28 cellular contexts compared by ENCODE assay signal in genomic region chr12:94353130-94353529, GRCh38.
"Had no signal": no experiment of that assay in that cellular context is flagged by ENCODE, and none has a peak within 500 bp of the region (broad histone marks: within the 10 kb centered on the region; RNA-seq: fewer than 3 reads in every experiment).

No MANE protein-coding gene starts in this region.

- H3K4me1 Mint-ChIP-seq: activated CD4-positive, alpha-beta memory T cell treated with anti-CD3 and anti-CD28 coated beads, Interleukin-2, amount 10 ng/mL, durations not matched to agents 7 days and 5 days; activated naive CD4-positive, alpha-beta T cell treated with anti-CD3 and anti-CD28 coated beads, Interleukin-2, amount 10 ng/mL, durations not matched to agents 7 days and 5 days; activated naive CD8-positive, alpha-beta T cell treated with anti-CD3 and anti-CD28 coated beads, Interleukin-2, amount 10 ng/mL, durations not matched to agents 7 days and 5 days; T-cell had no signal

- H3K36me3 ChIP-seq: breast epithelium had no signal

- ATAC-seq: Panc1, Right ventricle myocardium inferior, T-cell had no signal

- H3K4me3 Mint-ChIP-seq: activated CD4-positive, alpha-beta memory T cell treated with anti-CD3 and anti-CD28 coated beads, Interleukin-2, amount 10 ng/mL, durations not matched to agents 7 days and 5 days; activated naive CD4-positive, alpha-beta T cell treated with anti-CD3 and anti-CD28 coated beads, Interleukin-2, amount 10 ng/mL, durations not matched to agents 7 days and 5 days; activated naive CD8-positive, alpha-beta T cell treated with anti-CD3 and anti-CD28 coated beads, Interleukin-2, amount 10 ng/mL, durations not matched to agents 7 days and 5 days; T-cell had no signal

- H3K27ac ChIP-seq: breast epithelium, KMS-11, SK-N-MC, VCaP had no signal

- H3K27ac Mint-ChIP-seq: activated CD4-positive, alpha-beta memory T cell treated with anti-CD3 and anti-CD28 coated beads, Interleukin-2, amount 10 ng/mL, durations not matched to agents 7 days and 5 days; activated naive CD4-positive, alpha-beta T cell treated with anti-CD3 and anti-CD28 coated beads, Interleukin-2, amount 10 ng/mL, durations not matched to agents 7 days and 5 days; activated naive CD8-positive, alpha-beta T cell treated with anti-CD3 and anti-CD28 coated beads, Interleukin-2, amount 10 ng/mL, durations not matched to agents 7 days and 5 days; T-cell had no signal

- DNase-seq: activated CD4-positive, alpha-beta memory T cell treated with anti-CD3 and anti-CD28 coated beads, Interleukin-2, amount 10 ng/mL, durations not matched to agents 7 days and 5 days; activated CD4-positive, alpha-beta T cell treated with anti-CD3 and anti-CD28 coated beads for 48 hours; activated CD4-positive, CD25-positive, alpha-beta regulatory T cell; activated gamma-delta T cell; activated naive CD4-positive, alpha-beta T cell treated with anti-CD3 and anti-CD28 coated beads, Interleukin-2, amount 10 ng/mL, durations not matched to agents 7 days and 5 days; activated naive CD8-positive, alpha-beta T cell treated with anti-CD3 and anti-CD28 coated beads, Interleukin-2, amount 10 ng/mL, durations not matched to agents 7 days and 5 days; aorta; caudate nucleus; MG63; MV-4-11; NCI-H1105; NCI-H1436; NCI-H1694 treated with DMSO at 0.1 percent for 48 hours; NCI-H2029 treated with DMSO at 0.1 percent for 48 hours; NCI-H345; NCI-H510A; NCI-H526 treated with DMSO at 0.1 percent for 48 hours; NCI-H82; RPMI8226; T-cell; T1000 had no signal

- FAIRE-seq: TTC549 had no signal

- H3K4me3 ChIP-seq: breast epithelium, MG63, SK-N-MC had no signal

- H3K27me3 ChIP-seq: breast epithelium, MG63 had no signal

- H3K27me3 Mint-ChIP-seq: activated CD4-positive, alpha-beta memory T cell treated with anti-CD3 and anti-CD28 coated beads, Interleukin-2, amount 10 ng/mL, durations not matched to agents 7 days and 5 days; activated naive CD4-positive, alpha-beta T cell treated with anti-CD3 and anti-CD28 coated beads, Interleukin-2, amount 10 ng/mL, durations not matched to agents 7 days and 5 days; activated naive CD8-positive, alpha-beta T cell treated with anti-CD3 and anti-CD28 coated beads, Interleukin-2, amount 10 ng/mL, durations not matched to agents 7 days and 5 days; T-cell had no signal

- H3K4me1 ChIP-seq: breast epithelium had no signal
